ENCODE assay signal across 29 cellular contexts in genomic region chr11:68357568-68357967, GRCh38. TPM values are rescaled to one million over a fixed set of nuclear protein-coding genes. Genes with fewer than 3 reads are reported as not detected.
DNase-seq lines count a peak whose midpoint lies in the region; ATAC-seq and TF ChIP-seq lines count a peak whose summit lies in the region.
"Had no signal": no experiment of that assay in that cellular context is flagged by ENCODE, and none has a peak within 500 bp of the region (broad histone marks: within the 10 kb centered on the region; RNA-seq: fewer than 3 reads in every experiment).

No MANE protein-coding gene starts in this region.

- intact Hi-C loops in breast epithelium (cut with DNase I; ENCODE audit: low total_unique reads) = no loop called here
- intact Hi-C loops in mammary epithelial cell (cut with micrococcal nuclease) = no loop called here
- intact Hi-C loops in tibial artery (cut with DNase I; ENCODE audit: low total_unique reads) = no loop called here
- intact Hi-C loops in left lung (cut with DNase I) = no loop called here

- dilution Hi-C loops in mammary epithelial cell (cut with HindIII; ENCODE audit: low sequenced_read_pairs) = no loop called here

- peaks cover 20 to 32% of the 10 kb centered on the region in 2 donors for H3K4me1 ChIP-seq in breast epithelium
- H3K4me1 ChIP-seq in mammary epithelial cell (ENCODE audit: insufficient read depth, low read length) = peaks cover 26% of the 10 kb centered on the region
- H3K4me1 ChIP-seq in neuronal stem cell (ENCODE audit: control insufficient read depth in 2 of 2, insufficient read depth in 1 of 2, low read depth in 1 of 2, low read length in 2 of 2) = peaks cover 0 to 6% of the 10 kb centered on the region in 2 donors
- H3K4me1 ChIP-seq in tibial artery = peaks cover 8 to 69% (median 51%) of the 10 kb centered on the region in 4 donors
- H3K4me1 ChIP-seq in left lung = peaks cover 11 to 22% of the 10 kb centered on the region in 2 donors

- peak overlapping the region; percentile 5 for H2BK120ac ChIP-seq in neuronal stem cell (ENCODE audit: low read depth, low read length)

- H3K9ac ChIP-seq in mammary epithelial cell (ENCODE audit: insufficient read depth, low read length) = no peak overlapping the region
- H3K9ac ChIP-seq in neuronal stem cell (ENCODE audit: low read depth, low read length, poor library complexity) = no peak overlapping the region
- H3K9ac ChIP-seq: GM23248 had no signal

- H2BK15ac ChIP-seq in neuronal stem cell (ENCODE audit: low read length) = no peak overlapping the region

- no peak for DNase-seq in breast epithelium (ENCODE audit: low spot score in 2 of 2)
- no peak for DNase-seq in mammary epithelial cell
- DNase-seq in left lobe of liver (ENCODE audit: low spot score) = peak; percentile 81
- no peak for DNase-seq in neuronal stem cell (ENCODE audit: low spot score)
- peak in 1 of 2 donors; percentile 67 for DNase-seq in tibial artery
- no peak for DNase-seq in left lung
- no peak for DNase-seq in germinal center (ENCODE audit: low spot score)
- no peak for DNase-seq in hepatic stellate cell (ENCODE audit: low spot score)
- DNase-seq: CD8-positive, alpha-beta T cell; DMS 273 treated with DMSO at 0.1 percent for 48 hours; DMS79; EL; GDM1; GM23248; H7; Kasumi-1; NCI-H1092 treated with DMSO at 0.1 percent for 48 hours; NCI-H1436; NCI-H187; NCI-H2171 treated with DMSO at 0.1 percent for 48 hours; NCI-H446; NCI-H526; NCI-H82; NK-92 treated with Interleukin-12 subunit alpha and Interleukin-12 subunit beta, amount 100 ng/mL, for 24 hours; PC-3 had no signal

- H3K23ac ChIP-seq in neuronal stem cell (ENCODE audit: low read depth, low read length, poor library complexity) = no peak overlapping the region

- H3K79me2 ChIP-seq in mammary epithelial cell (ENCODE audit: insufficient read depth, low read length) = peaks cover 16% of the 10 kb centered on the region

- H3K14ac ChIP-seq in neuronal stem cell (ENCODE audit: low read length) = no peak overlapping the region

- H3K36me3 ChIP-seq in breast epithelium = no peaks in the 10 kb centered on the region
- H3K36me3 ChIP-seq in mammary epithelial cell (ENCODE audit: insufficient read depth, low read length) = peaks cover 2% of the 10 kb centered on the region
- H3K36me3 ChIP-seq in neuronal stem cell (replicated peaks in 1 of 2; ENCODE audit: control insufficient read depth in 2 of 2, insufficient read depth in 2 of 2, low read length in 2 of 2) = peaks cover 27 to 64% of the 10 kb centered on the region in 2 donors
- H3K36me3 ChIP-seq in tibial artery = peaks cover 13 to 40% (median 22%) of the 10 kb centered on the region in 3 donors
- peaks cover 0 to 15% of the 10 kb centered on the region in 2 donors for H3K36me3 ChIP-seq in left lung

- no peak overlapping the region for H2AK5ac ChIP-seq in neuronal stem cell (ENCODE audit: low read depth, low read length)

- no peak overlapping the region for H2BK12ac ChIP-seq in neuronal stem cell (ENCODE audit: low read length)

- in situ Hi-C loops in mammary epithelial cell (cut with MboI; ENCODE audit: low sequenced_read_pairs in 2 of 2) = no loop called here

- peaks cover 5% of the 10 kb centered on the region for H3K79me1 ChIP-seq in neuronal stem cell (ENCODE audit: low read depth, low read length)

- no peak overlapping the region for H2BK5ac ChIP-seq in neuronal stem cell (ENCODE audit: low read length)

- no peaks in the 10 kb centered on the region for H4K20me1 ChIP-seq in mammary epithelial cell (ENCODE audit: insufficient read depth, low read length)

- ATAC-seq in left lobe of liver (peak; percentile 77), left lung (no peak)
- ATAC-seq: CD8-positive, alpha-beta T cell; GM12878; K562; PC-3 had no signal

- no peaks in the 10 kb centered on the region for H3K9me3 ChIP-seq in breast epithelium
- H3K9me3 ChIP-seq in mammary epithelial cell (replicated peaks; ENCODE audit: insufficient read depth, low read length) = no peaks in the 10 kb centered on the region
- peaks cover 8 to 13% of the 10 kb centered on the region in 2 donors for H3K9me3 ChIP-seq in neuronal stem cell (replicated peaks in 1 of 2; ENCODE audit: control insufficient read depth in 2 of 2, insufficient read depth in 1 of 2, low read depth in 1 of 2, low read length in 2 of 2)
- H3K9me3 ChIP-seq in tibial artery = no peaks in the 10 kb centered on the region
- H3K9me3 ChIP-seq in left lung = no peaks in the 10 kb centered on the region

- H3K4ac ChIP-seq in neuronal stem cell (ENCODE audit: low read length) = no peak overlapping the region

- BruUV-seq in mammary epithelial cell (replicated peaks; lab: Mats Ljungman, UMichigan) = no TSS peak

- no peak overlapping the region for H4K91ac ChIP-seq in neuronal stem cell (ENCODE audit: low read depth, low read length, poor library complexity)

- no peak for TF ChIP-seq POLR2A in breast epithelium (IDR thresholded peaks at IDR 0.05)

- 43% methylated on average over 14 of the region's 14 CpGs for WGBS in mammary epithelial cell (ENCODE audit: low coverage, missing lambda C conversion rate)
- WGBS in neuronal stem cell (ENCODE audit: extremely low coverage in 2 of 2, insufficient read length in 2 of 2, insufficient replicate concordance in 1 of 2), 2 donors = no CpG with 5 or more reads among the region's 14 CpGs

- H3K27me3 ChIP-seq in breast epithelium (no peaks in the 10 kb centered on the region), mammary epithelial cell (ENCODE audit: insufficient read depth, low read length) (no peaks in the 10 kb centered on the region), neuronal stem cell (ENCODE audit: control insufficient read depth in 3 of 3, insufficient read depth in 3 of 3, low read depth in 1 of 3, low read length in 3 of 3) (no peaks in the 10 kb centered on the region), tibial artery (no peaks in the 10 kb centered on the region), left lung (no peaks in the 10 kb centered on the region)

- no peak overlapping the region for H3K4me2 ChIP-seq in mammary epithelial cell (ENCODE audit: insufficient read depth, low read depth, low read length)
- H3K4me2 ChIP-seq in neuronal stem cell (ENCODE audit: insufficient read depth, low read length, poor library complexity, severe bottlenecking) = no peak overlapping the region

- no peak for TF ChIP-seq CTCF in breast epithelium (IDR thresholded peaks at IDR 0.05)
- no peak for TF ChIP-seq CTCF in mammary epithelial cell (conservative IDR thresholded peaks at IDR 0.05 in 1 of 2, IDR thresholded peaks at IDR 0.05 in 1 of 2; ENCODE audit: extremely low read depth in 1 of 2, insufficient read depth in 1 of 2, low read depth in 1 of 2, low read length in 2 of 2)
- TF ChIP-seq CTCF in tibial artery (IDR thresholded peaks at IDR 0.05) = no peak
- no peak for TF ChIP-seq CTCF in left lung (IDR thresholded peaks at IDR 0.05)

- peak overlapping the region; percentile 64 to 83 for H3K27ac ChIP-seq in breast epithelium
- H3K27ac ChIP-seq in mammary epithelial cell (ENCODE audit: insufficient read depth, low read depth, low read length) = no peak overlapping the region
- H3K27ac ChIP-seq in neuronal stem cell (replicated peaks; ENCODE audit: low read length) = no peak overlapping the region
- H3K27ac ChIP-seq in tibial artery = peak overlapping the region; percentile 62 to 98
- no peak overlapping the region for H3K27ac ChIP-seq in left lung
- H3K27ac ChIP-seq: 22Rv1, C4-2B, GM23248 had no signal

- H4K8ac ChIP-seq in neuronal stem cell (ENCODE audit: low read depth, low read length) = no peak overlapping the region

- CTCF ChIA-PET in mammary epithelial cell (lab: Charles Lee; ENCODE audit: low non-redundant PET) = no interaction called here

- H3K18ac ChIP-seq in neuronal stem cell (ENCODE audit: low read length) = no peak overlapping the region

- H2AFZ ChIP-seq in mammary epithelial cell (ENCODE audit: low read depth, low read length) (no peak overlapping the region), neuronal stem cell (ENCODE audit: low read length) (no peak overlapping the region)
- H2AFZ ChIP-seq: GM23248 had no signal

- H3K4me3 ChIP-seq in breast epithelium = no peak overlapping the region
- no peak overlapping the region for H3K4me3 ChIP-seq in mammary epithelial cell (replicated peaks in 1 of 3; ENCODE audit: insufficient read depth in 1 of 3, low read depth in 2 of 3, low read length in 3 of 3)
- no peak overlapping the region for H3K4me3 ChIP-seq in neuronal stem cell (ENCODE audit: low read length in 2 of 2)
- no peak overlapping the region for H3K4me3 ChIP-seq in tibial artery
- H3K4me3 ChIP-seq in left lung = no peak overlapping the region
- H3K4me3 ChIP-seq: GM12878, GM23248, K562 had no signal

RNA-seq across cellular contexts. Expression of gene LRP5, which starts 45.2 kb away (rescaled TPM):
- total RNA-seq in breast epithelium = 10 to 100 TPM; 23.6 to 48.8 (median 24.5) TPM
- 10 to 100 TPM; 32.6 to 41.7 TPM for total RNA-seq in mammary epithelial cell
- polyA plus RNA-seq in mammary epithelial cell = 13.5 TPM
- polyA minus RNA-seq in mammary epithelial cell = 19.7 TPM
- 114 TPM for total RNA-seq in left lobe of liver
- 32.3 TPM for polyA plus RNA-seq in neuronal stem cell (2013, experiment 1 of 2)
- 34.5 TPM for polyA plus RNA-seq in neuronal stem cell (2013, experiment 2 of 2)
- total RNA-seq in left lung = 10 to 100 TPM; 48.9 to 57.1 TPM

Comparison
In these comparisons a context has a peak if more than half of its experiments do, and no peak if none do; other contexts are left out.
1. H3K27ac ChIP-seq: peak in breast epithelium (2 of 2) and tibial artery (2 of 2); none in mammary epithelial cell (single experiment), neuronal stem cell (single experiment) and left lung (0 of 2).